In the genomic region with DNA sequence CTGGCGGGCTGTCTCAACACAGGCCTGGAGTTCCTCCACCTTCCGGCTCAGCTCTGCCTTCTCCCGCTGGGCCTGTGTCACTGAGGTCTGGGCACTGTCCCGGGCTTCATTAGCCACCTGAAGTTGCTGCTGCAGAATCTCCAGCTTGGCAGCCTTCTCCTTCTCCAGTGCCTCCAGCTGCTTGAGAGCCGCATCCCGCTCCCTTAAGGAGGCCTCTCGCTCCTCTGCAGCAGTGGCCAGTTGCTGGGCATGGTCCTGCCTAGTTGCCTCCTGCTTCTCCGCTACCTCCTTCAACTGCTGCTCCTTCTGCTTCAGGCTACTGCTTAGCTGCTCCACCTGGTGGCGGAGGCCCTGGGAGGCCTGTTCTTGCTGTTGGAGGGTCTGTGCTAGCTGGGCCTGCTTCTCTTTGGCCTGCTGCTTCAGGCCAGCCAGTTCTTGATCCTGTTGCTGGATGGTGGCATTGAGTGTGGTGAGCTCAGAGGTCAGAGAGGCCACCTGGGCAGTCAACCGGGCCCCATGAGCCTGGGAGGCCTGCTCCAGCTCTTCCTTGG, we compare ENCODE assay signal across 8 cellular contexts. TPM values are rescaled to one million over a fixed set of nuclear protein-coding genes. Genes with fewer than 3 reads are reported as not detected.
DNase-seq lines count a peak whose midpoint lies in the region; ATAC-seq, FAIRE-seq and TF ChIP-seq lines count a peak whose summit lies in the region.

No MANE protein-coding gene starts in this region.

- in situ Hi-C loops in Caki2 (cut with HindIII; ENCODE audit: low pct_unique_long_range_greater_than_20kb, low sequenced_read_pairs) = no loop called here

- no peak overlapping the region for H3K4me2 ChIP-seq in mesendoderm (ENCODE audit: low read length)

- no peak overlapping the region for H3K9ac ChIP-seq in mesendoderm (ENCODE audit: low read length)

- POLR2A ChIA-PET in HEK293 (lab: Yijun Ruan, JAX) = interaction anchor here (0.6 kb wide), 1 partner anchor 16 kb away, joined by 4 read pairs; no protein-coding TSS in a partner anchor

- CTCF ChIA-PET in HEK293 (lab: Yijun Ruan, JAX) = interaction anchor here (0.6 to 4.5 kb wide), 9 partner anchors 9 to 129 kb away, joined by 3 to 37 read pairs (median 3); no protein-coding TSS in a partner anchor

- H3K56ac ChIP-seq in mesendoderm (ENCODE audit: low read length) = no peak overlapping the region

- no peak for ATAC-seq in GM18909 (IDR thresholded peaks at IDR 0.05; ENCODE audit: poor library complexity, unreplicated experiment)
- no peak for ATAC-seq in HG03159 (IDR thresholded peaks at IDR 0.05; ENCODE audit: unreplicated experiment)

- FAIRE-seq in H54 (lab: Jason Lieb, UNC) = no peak

- no peak overlapping the region for H3K23ac ChIP-seq in mesendoderm (ENCODE audit: low read length)

- no peak overlapping the region for H3K4ac ChIP-seq in mesendoderm (ENCODE audit: low read depth, low read length)

- no peaks in the 10 kb centered on the region for H3K79me1 ChIP-seq in mesendoderm (ENCODE audit: low read length)

- TF ChIP-seq CTCF in HEK293 (tag by site-specific recombination; IDR thresholded peaks at IDR 0.05) = peak; percentile 64; the same call in 1 of the 2 replicates

- no peak overlapping the region for H3K4me3 ChIP-seq in HEK293 (ENCODE audit: low read depth, low read length)
- no peak overlapping the region for H3K4me3 ChIP-seq in mesendoderm (ENCODE audit: low read length)

- no peak overlapping the region for H4K5ac ChIP-seq in mesendoderm (ENCODE audit: low read length)

- WGBS in mesendoderm (ENCODE audit: extremely low coverage, insufficient coverage, low lambda C conversion rate) = no CpG with 5 or more reads among the region's 10 CpGs

- no peak overlapping the region for H2BK15ac ChIP-seq in mesendoderm (replicated peaks; ENCODE audit: low read depth)

- no peak overlapping the region for H2AK5ac ChIP-seq in mesendoderm (ENCODE audit: low read length)

- H3K27me3 ChIP-seq in mesendoderm (ENCODE audit: insufficient read depth, low read length, poor library complexity) = no peaks in the 10 kb centered on the region

- H2BK120ac ChIP-seq in mesendoderm (ENCODE audit: low read depth, low read length) = no peak overlapping the region

- H3K4me1 ChIP-seq in HEK293 (ENCODE audit: control insufficient read depth, insufficient read depth, low read length) (no peaks in the 10 kb centered on the region), mesendoderm (ENCODE audit: control insufficient read depth, low read depth, low read length) (no peaks in the 10 kb centered on the region)

- no peak overlapping the region for H2BK5ac ChIP-seq in mesendoderm (ENCODE audit: low read length)

- H3K27ac ChIP-seq in HEK293 (ENCODE audit: extremely low read depth, low read depth, low read length) (no peak overlapping the region), mesendoderm (ENCODE audit: low read depth, low read length) (no peak overlapping the region)

- DNase-seq in Caki2 (ENCODE audit: low read depth) (peak; percentile 40), amniotic epithelial cell (ENCODE audit: low read depth) (peak; percentile 38), mesendoderm (peak; percentile 59), H54 (ENCODE audit: insufficient read length, low spot score) (no peak), NCI-H226 (no peak)

- TF ChIP-seq POLR2A in H54 (IDR thresholded peaks at IDR 0.05; ENCODE audit: low read depth, low read length) = no peak

- no peaks in the 10 kb centered on the region for H3K79me2 ChIP-seq in mesendoderm (ENCODE audit: control insufficient read depth, insufficient read depth, low read length)

- no peak overlapping the region for H4K8ac ChIP-seq in mesendoderm (ENCODE audit: low read depth, low read length)

- H3K18ac ChIP-seq in mesendoderm (ENCODE audit: low read length) = no peak overlapping the region

- H3K9me3 ChIP-seq in HEK293 (ENCODE audit: control insufficient read depth, insufficient read depth, low read depth, low read length) = no peaks in the 10 kb centered on the region

- H3K36me3 ChIP-seq in HEK293 (ENCODE audit: control insufficient read depth in 2 of 2, insufficient read depth in 1 of 2, low read length in 2 of 2) (peaks cover 3 to 100% of the 10 kb centered on the region in 2 experiments; a peak in 2 of 3 replicates), mesendoderm (ENCODE audit: control insufficient read depth, insufficient read depth, low read length) (peaks cover 42% of the 10 kb centered on the region)

TF ChIP-seq in HEK293, 187 proteins besides CTCF, POLR2A, EP300 and RAD21:
- peak; percentile 96 for TF ChIP-seq ZNF10 (tag by site-specific recombination; IDR thresholded peaks at IDR 0.05)
- TF ChIP-seq ZNF121 (tag by site-specific recombination; IDR thresholded peaks at IDR 0.05) = no peak
TF ChIP-seq in HEK293: peak in this region for 1.

RNA-seq across cellular contexts. Expression of gene IL18BP, which starts 16.9 kb away (rescaled TPM):
- 1.0 and 4.3 TPM in 2 replicates for total RNA-seq in Caki2 (2014; rRNA removed; shearing (Covaris generic); ENCODE audit: low replicate concordance)
- polyA plus RNA-seq in mesendoderm (2013, experiment 1 of 2) = 4.5 TPM
- 4.4 TPM for polyA plus RNA-seq in mesendoderm (2013, experiment 2 of 2)

Comparison
In these comparisons a context has a peak if more than half of its experiments do, and no peak if none do; other contexts are left out.
1. DNase-seq: peak in Caki2 (single experiment), amniotic epithelial cell (single experiment) and mesendoderm (single experiment); none in H54 (single experiment) and NCI-H226 (single experiment).